In the genomic region with DNA sequence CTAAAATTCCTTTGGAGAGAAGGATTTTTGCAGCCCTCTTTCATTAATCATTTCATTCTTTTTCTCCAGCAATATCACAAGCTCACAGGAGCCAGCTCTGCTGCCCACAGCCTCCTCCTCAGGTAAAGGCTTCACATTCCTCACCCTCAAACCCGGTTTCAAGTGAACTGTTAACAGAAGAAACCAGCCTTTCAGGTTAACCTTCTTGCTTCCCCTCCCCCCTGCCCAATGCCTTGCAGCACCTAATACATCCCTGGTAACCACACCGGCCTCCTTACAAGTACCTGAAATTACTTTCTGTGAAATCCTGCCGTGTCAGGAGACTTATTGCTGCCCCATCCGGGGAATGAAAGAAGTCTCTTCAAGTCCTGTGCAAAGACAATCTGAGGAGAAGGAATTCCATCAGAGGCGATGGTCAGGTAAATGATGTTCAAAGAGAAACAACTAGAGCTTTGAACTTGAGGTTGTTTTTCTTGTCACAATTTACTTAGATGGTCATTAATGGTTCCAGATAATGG, we compare ENCODE assay signal across 16 cellular contexts.
DNase-seq lines count a peak whose midpoint lies in the region; ATAC-seq and TF ChIP-seq lines count a peak whose summit lies in the region.
"Had no signal": no experiment of that assay in that cellular context is flagged by ENCODE, and none has a peak within 500 bp of the region (broad histone marks: within the 10 kb centered on the region; RNA-seq: fewer than 3 reads in every experiment).

No MANE protein-coding gene starts in this region.

- ATAC-seq in HG03378 (IDR thresholded peaks at IDR 0.05; ENCODE audit: unreplicated experiment) = no peak
- ATAC-seq: Panc1 had no signal

- CTCF ChIA-PET in activated naive CD4-positive, alpha-beta T cell treated with anti-CD3 and anti-CD28 coated beads, Interleukin-2, amount 10 ng/mL, durations not matched to agents 7 days and 5 days (lab: Charles Lee) = no interaction called here

- H3K27me3 Mint-ChIP-seq in neural crest cell (ENCODE audit: low read depth) = no peaks in the 10 kb centered on the region
- H3K27me3 Mint-ChIP-seq in activated naive CD4-positive, alpha-beta T cell treated with anti-CD3 and anti-CD28 coated beads, Interleukin-2, amount 10 ng/mL, durations not matched to agents 7 days and 5 days = peaks cover 10% of the 10 kb centered on the region

- H3K4me1 Mint-ChIP-seq in neural crest cell = peaks cover 53% of the 10 kb centered on the region
- H3K4me1 Mint-ChIP-seq in activated naive CD4-positive, alpha-beta T cell treated with anti-CD3 and anti-CD28 coated beads, Interleukin-2, amount 10 ng/mL, durations not matched to agents 7 days and 5 days = no peaks in the 10 kb centered on the region
- H3K4me1 Mint-ChIP-seq: activated CD4-positive, alpha-beta T cell treated with anti-CD3 and anti-CD28 coated beads, Interleukin-2, amount 10 ng/mL, durations not matched to agents 24 days and 14 days had no signal

- no peak for TF ChIP-seq POLR2A in erythroblast (IDR thresholded peaks at IDR 0.05; ENCODE audit: low read length)

- H3K9me3 Mint-ChIP-seq in neural crest cell = peaks cover 3% of the 10 kb centered on the region
- H3K9me3 Mint-ChIP-seq in activated naive CD4-positive, alpha-beta T cell treated with anti-CD3 and anti-CD28 coated beads, Interleukin-2, amount 10 ng/mL, durations not matched to agents 7 days and 5 days = no peaks in the 10 kb centered on the region

- peak; percentile 90 for DNase-seq in ELF-1 (ENCODE audit: low read depth, low spot score)
- DNase-seq in RPMI8226 = peak; percentile 70
- DNase-seq in iPS DF 19.7 (ENCODE audit: low read depth, low spot score) = peak; percentile 80
- DNase-seq in neural crest cell (ENCODE audit: low read depth, low spot score) = no peak
- no peak for DNase-seq in activated CD8-positive, alpha-beta memory T cell treated with anti-CD3 and anti-CD28 coated beads for 24 hours
- DNase-seq in activated naive CD4-positive, alpha-beta T cell treated with anti-CD3 and anti-CD28 coated beads, Interleukin-2, amount 10 ng/mL, durations not matched to agents 7 days and 5 days = no peak
- no peak for DNase-seq in erythroblast (lab: John Stamatoyannopoulos, UW)
- DNase-seq: activated CD4-positive, alpha-beta T cell treated with anti-CD3 and anti-CD28 coated beads, Interleukin-2, amount 10 ng/mL, durations not matched to agents 24 days and 14 days; activated CD8-positive, alpha-beta memory T cell treated with anti-CD3 and anti-CD28 coated beads, Interleukin-2, amount 50 U/mL, for 48 hours; activated gamma-delta T cell treated with Interleukin-2 at 50 U/mL for 16 hours; COR-L47; effector memory CD4-positive, alpha-beta T cell; NCI-H748 treated with DMSO at 0.1 percent for 48 hours; ovary had no signal

- H3K27ac Mint-ChIP-seq in neural crest cell (ENCODE audit: unreplicated experiment) = peak overlapping the region; percentile 59
- no peak overlapping the region for H3K27ac Mint-ChIP-seq in activated naive CD4-positive, alpha-beta T cell treated with anti-CD3 and anti-CD28 coated beads, Interleukin-2, amount 10 ng/mL, durations not matched to agents 7 days and 5 days
- H3K27ac Mint-ChIP-seq: activated CD4-positive, alpha-beta T cell treated with anti-CD3 and anti-CD28 coated beads, Interleukin-2, amount 10 ng/mL, durations not matched to agents 24 days and 14 days had no signal

- no peak for TF ChIP-seq CTCF in neural crest cell (conservative IDR thresholded peaks at IDR 0.05)

- H3K4me3 Mint-ChIP-seq in neural crest cell = no peak overlapping the region
- H3K4me3 Mint-ChIP-seq in activated naive CD4-positive, alpha-beta T cell treated with anti-CD3 and anti-CD28 coated beads, Interleukin-2, amount 10 ng/mL, durations not matched to agents 7 days and 5 days = no peak overlapping the region
- H3K4me3 Mint-ChIP-seq: activated CD4-positive, alpha-beta T cell treated with anti-CD3 and anti-CD28 coated beads, Interleukin-2, amount 10 ng/mL, durations not matched to agents 24 days and 14 days had no signal

- no peaks in the 10 kb centered on the region for H3K36me3 Mint-ChIP-seq in neural crest cell (ENCODE audit: low read depth)
- no peaks in the 10 kb centered on the region for H3K36me3 Mint-ChIP-seq in activated naive CD4-positive, alpha-beta T cell treated with anti-CD3 and anti-CD28 coated beads, Interleukin-2, amount 10 ng/mL, durations not matched to agents 7 days and 5 days

Comparison
In these comparisons a context has a peak if more than half of its experiments do, and no peak if none do; other contexts are left out.
1. DNase-seq: peak in ELF-1 (single experiment), RPMI8226 (single experiment) and iPS DF 19.7 (single experiment); none in neural crest cell (single experiment), activated CD8-positive, alpha-beta memory T cell treated with anti-CD3 and anti-CD28 coated beads for 24 hours (single experiment), activated naive CD4-positive, alpha-beta T cell treated with anti-CD3 and anti-CD28 coated beads, Interleukin-2, amount 10 ng/mL, durations not matched to agents 7 days and 5 days (single experiment) and erythroblast (0 of 2).